In the genomic region with DNA sequence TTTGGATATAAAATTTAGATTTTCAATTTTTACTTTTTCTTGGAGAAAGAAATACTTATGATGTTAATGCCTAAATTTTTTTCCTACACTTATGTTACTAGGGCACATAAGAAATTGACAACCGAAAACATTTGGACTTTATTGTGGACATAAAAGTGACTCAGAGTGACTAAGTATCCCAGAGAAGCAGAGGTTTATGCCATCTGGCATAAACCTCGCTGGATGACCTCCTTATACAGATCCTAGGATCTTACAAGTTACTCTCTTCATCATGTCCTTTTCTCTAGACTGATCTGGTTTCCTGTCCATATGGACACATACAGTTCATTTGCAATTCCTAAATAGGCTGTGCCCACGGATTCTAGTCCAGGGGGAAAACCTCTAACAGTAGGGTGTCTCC, we compare ENCODE assay signal across 16 cellular contexts.
DNase-seq lines count a peak whose midpoint lies in the region; ATAC-seq and TF ChIP-seq lines count a peak whose summit lies in the region.
"Had no signal": no experiment of that assay in that cellular context is flagged by ENCODE, and none has a peak within 500 bp of the region (broad histone marks: within the 10 kb centered on the region; RNA-seq: fewer than 3 reads in every experiment).

No MANE protein-coding gene starts in this region.

- H3K27ac Mint-ChIP-seq in activated naive CD8-positive, alpha-beta T cell treated with anti-CD3 and anti-CD28 coated beads for 36 hours, result no peak overlapping the region
- H3K27ac Mint-ChIP-seq: activated CD8-positive, alpha-beta T cell treated with anti-CD3 and anti-CD28 coated beads for 36 hours; activated naive CD4-positive, alpha-beta T cell treated with anti-CD3 and anti-CD28 coated beads for 36 hours; GM23338; memory B cell; T-helper 1 cell treated with Interleukin-12 subunit alpha and Interleukin-12 subunit beta and Interleukin-4 antibody, amounts not matched to agents 30 μg/mL and 1 μg/mL, for 36 hours had no signal

- ATAC-seq in right cardiac atrium (peak; percentile 52 to 60), HG03439 (IDR thresholded peaks at IDR 0.05; ENCODE audit: unreplicated experiment) (no peak)
- ATAC-seq: activated CD8-positive, alpha-beta T cell treated with anti-CD3 and anti-CD28 coated beads for 36 hours; GM23338 had no signal

- H3K9me3 Mint-ChIP-seq in activated naive CD8-positive, alpha-beta T cell treated with anti-CD3 and anti-CD28 coated beads for 36 hours, result no peaks in the 10 kb centered on the region
- H3K9me3 Mint-ChIP-seq: activated CD8-positive, alpha-beta T cell treated with anti-CD3 and anti-CD28 coated beads for 36 hours; activated naive CD4-positive, alpha-beta T cell treated with anti-CD3 and anti-CD28 coated beads for 36 hours; GM23338; memory B cell; T-helper 1 cell treated with Interleukin-12 subunit alpha and Interleukin-12 subunit beta and Interleukin-4 antibody, amounts not matched to agents 30 μg/mL and 1 μg/mL, for 36 hours had no signal

- H3K27me3 ChIP-seq in right cardiac atrium (ENCODE audit: control insufficient read depth, insufficient read depth) (no peaks in the 10 kb centered on the region), uterus (no peaks in the 10 kb centered on the region)
- H3K27me3 ChIP-seq: hepatocyte had no signal

- no peaks in the 10 kb centered on the region for H3K4me1 Mint-ChIP-seq in activated naive CD8-positive, alpha-beta T cell treated with anti-CD3 and anti-CD28 coated beads for 36 hours
- H3K4me1 Mint-ChIP-seq: GM23338, memory B cell had no signal

- H3K4me1 ChIP-seq in right cardiac atrium (ENCODE audit: control insufficient read depth, insufficient read depth, low read length) (peaks cover 2% of the 10 kb centered on the region), uterus (peaks cover 8 to 19% of the 10 kb centered on the region in 2 donors)
- H3K4me1 ChIP-seq: Caco-2 had no signal

- no peak for TF ChIP-seq CTCF in uterus (IDR thresholded peaks at IDR 0.05)

- H3K4me3 Mint-ChIP-seq in activated naive CD8-positive, alpha-beta T cell treated with anti-CD3 and anti-CD28 coated beads for 36 hours, result no peak overlapping the region
- H3K4me3 Mint-ChIP-seq: activated CD8-positive, alpha-beta T cell treated with anti-CD3 and anti-CD28 coated beads for 36 hours; activated naive CD4-positive, alpha-beta T cell treated with anti-CD3 and anti-CD28 coated beads for 36 hours; GM23338; memory B cell; T-helper 1 cell treated with Interleukin-12 subunit alpha and Interleukin-12 subunit beta and Interleukin-4 antibody, amounts not matched to agents 30 μg/mL and 1 μg/mL, for 36 hours had no signal

- no peak for TF ChIP-seq POLR2A in uterus (IDR thresholded peaks at IDR 0.05)

- DNase-seq in HS-5 (ENCODE audit: low read depth) (peak; percentile 75), amniotic epithelial cell (ENCODE audit: low read depth) (peak; percentile 7), right cardiac atrium (no peak), uterus (peak in 1 of 2 donors; percentile 47), head of caudate nucleus (no peak)
- no peak for DNase-seq in activated naive CD8-positive, alpha-beta T cell treated with anti-CD3 and anti-CD28 coated beads for 36 hours
- DNase-seq: activated CD8-positive, alpha-beta T cell treated with anti-CD3 and anti-CD28 coated beads for 36 hours; activated naive CD4-positive, alpha-beta T cell treated with anti-CD3 and anti-CD28 coated beads for 36 hours; Caco-2; NCI-H1694 had no signal

- WGBS in right cardiac atrium, result 53% methylated on average over 3 of the region's 3 CpGs

- H3K9me3 ChIP-seq in right cardiac atrium (ENCODE audit: control insufficient read depth, low read length) (no peaks in the 10 kb centered on the region), uterus (no peaks in the 10 kb centered on the region)
- H3K9me3 ChIP-seq: Caco-2 had no signal

- no peaks in the 10 kb centered on the region for H3K36me3 Mint-ChIP-seq in activated naive CD8-positive, alpha-beta T cell treated with anti-CD3 and anti-CD28 coated beads for 36 hours
- H3K36me3 Mint-ChIP-seq: memory B cell had no signal

- no peaks in the 10 kb centered on the region for H3K36me3 ChIP-seq in uterus

- H3K4me3 ChIP-seq in right cardiac atrium (ENCODE audit: low read length), result no peak overlapping the region
- no peak overlapping the region for H3K4me3 ChIP-seq in uterus
- H3K4me3 ChIP-seq: coronary artery, GM23338, hepatocyte had no signal

- intact Hi-C loops in right cardiac atrium (cut with DNase I), result no loop called here
- intact Hi-C loops in uterus (cut with DNase I; ENCODE audit: low total_unique reads), result no loop called here
- intact Hi-C loops in head of caudate nucleus (cut with DNase I), result no loop called here

- H3K27me3 Mint-ChIP-seq in activated naive CD8-positive, alpha-beta T cell treated with anti-CD3 and anti-CD28 coated beads for 36 hours, result no peaks in the 10 kb centered on the region

- H3K27ac ChIP-seq in right cardiac atrium (ENCODE audit: low read length), result no peak overlapping the region
- peak overlapping the region; percentile 76 to 79 for H3K27ac ChIP-seq in uterus
- H3K27ac ChIP-seq: coronary artery, hepatocyte had no signal

Comparison
In these comparisons a context has a peak if more than half of its experiments do, and no peak if none do; other contexts are left out.
1. DNase-seq: peak in HS-5 (single experiment) and amniotic epithelial cell (single experiment); none in right cardiac atrium (0 of 3), activated naive CD8-positive, alpha-beta T cell treated with anti-CD3 and anti-CD28 coated beads for 36 hours (single experiment) and head of caudate nucleus (0 of 42).